ENCODE assay signal across 1 cellular context in genomic region chr20:35734777-35735649, GRCh38.
TF ChIP-seq lines count a peak whose summit lies in the region.

No MANE protein-coding gene starts in this region.

TF ChIP-seq in HepG2, 621 proteins besides CTCF, POLR2A, EP300 and RAD21 (continues in another document):
- TF ChIP-seq KDM5A (IDR thresholded peaks at IDR 0.05; ENCODE audit: borderline replicate concordance, low read length) (0 out of 2 replicates have a peak, but pooled peaks have one; percentile 16), HNRNPL (IDR thresholded peaks at IDR 0.05; ENCODE audit: low read depth, low read length) (0 out of 2 replicates have a peak, but pooled peaks have one; percentile 9), ASH2L (IDR thresholded peaks at IDR 0.05; ENCODE audit: insufficient read length, low read depth, low read length) (peak; percentile 27), IRF1 (CRISPR knock-in tag; IDR thresholded peaks at IDR 0.05; ENCODE audit: low read depth) (no peak), TEF (CRISPR knock-in tag; IDR thresholded peaks at IDR 0.05) (0 out of 2 replicates have a peak, but pooled peaks have one; percentile 49), AHR (CRISPR knock-in tag; IDR thresholded peaks at IDR 0.05) (no peak), PAWR (CRISPR knock-in tag; IDR thresholded peaks at IDR 0.05; ENCODE audit: borderline replicate concordance) (no peak), AGO2 (optimal IDR thresholded peaks at IDR 0.05; ENCODE audit: low read depth, low read length) (peak; percentile 61), MAFK (conservative IDR thresholded peaks at IDR 0.05 in 1 of 2, IDR thresholded peaks at IDR 0.05 in 1 of 2; ENCODE audit: low read length in 2 of 2) (peak; percentile 28 to 43; a peak in 2 of 4 replicates), ZNF770 (CRISPR knock-in tag; IDR thresholded peaks at IDR 0.05) (0 out of 2 replicates have a peak, but pooled peaks have one; percentile 18), BRF2 (CRISPR knock-in tag; IDR thresholded peaks at IDR 0.05) (no peak), ZNF784 (CRISPR knock-in tag; IDR thresholded peaks at IDR 0.05; ENCODE audit: borderline replicate concordance) (no peak), ZNF180 (CRISPR knock-in tag; IDR thresholded peaks at IDR 0.05; ENCODE audit: borderline replicate concordance, low read depth) (no peak), NFKB2 (CRISPR knock-in tag; IDR thresholded peaks at IDR 0.05; ENCODE audit: borderline replicate concordance) (no peak), ZNF460 (CRISPR knock-in tag; IDR thresholded peaks at IDR 0.05; ENCODE audit: borderline replicate concordance) (0 out of 2 replicates have a peak, but pooled peaks have one; percentile 3), ZHX2 (IDR thresholded peaks at IDR 0.05; ENCODE audit: low read depth) (no peak), ZHX2 (CRISPR knock-in tag; IDR thresholded peaks at IDR 0.05; ENCODE audit: borderline replicate concordance) (0 out of 2 replicates have a peak, but pooled peaks have one; percentile 53), MAFF (IDR thresholded peaks at IDR 0.05; ENCODE audit: low read depth, low read length) (0 out of 2 replicates have a peak, but pooled peaks have one; percentile 5), PAF1 (CRISPR knock-in tag; IDR thresholded peaks at IDR 0.05) (0 out of 2 replicates have a peak, but pooled peaks have one; percentile 60), ZSCAN12 (CRISPR knock-in tag; IDR thresholded peaks at IDR 0.05) (no peak), THAP11 (CRISPR knock-in tag; IDR thresholded peaks at IDR 0.05) (0 out of 2 replicates have a peak, but pooled peaks have one; percentile 9), ZFP62 (CRISPR knock-in tag; IDR thresholded peaks at IDR 0.05) (no peak), RBFOX2 (IDR thresholded peaks at IDR 0.05; ENCODE audit: low read depth, low read length) (peak; percentile 78), TEAD2 (CRISPR knock-in tag; IDR thresholded peaks at IDR 0.05) (no peak), HDAC6 (IDR thresholded peaks at IDR 0.05; ENCODE audit: low read depth, low read length) (peak; percentile 35; the same call in 1 of the 2 replicates), AFF4 (CRISPR knock-in tag; IDR thresholded peaks at IDR 0.05) (peak; percentile 78; the same call in 1 of the 2 replicates), NFIB (CRISPR knock-in tag; IDR thresholded peaks at IDR 0.05; ENCODE audit: borderline replicate concordance) (no peak), ZBTB43 (CRISPR knock-in tag; conservative IDR thresholded peaks at IDR 0.05) (0 out of 2 replicates have a peak, but pooled peaks have one; percentile 11), ZNF33B (CRISPR knock-in tag; IDR thresholded peaks at IDR 0.05) (no peak), AKNA (CRISPR knock-in tag; IDR thresholded peaks at IDR 0.05; ENCODE audit: borderline replicate concordance) (0 out of 2 replicates have a peak, but pooled peaks have one; percentile 69), KAT2B (IDR thresholded peaks at IDR 0.05; ENCODE audit: borderline replicate concordance, low read depth, low read length) (no peak), MTA1 (CRISPR knock-in tag; IDR thresholded peaks at IDR 0.05; ENCODE audit: borderline replicate concordance) (no peak), ZNF207 (IDR thresholded peaks at IDR 0.05; ENCODE audit: borderline replicate concordance) (no peak)
